In genomic region chr7:105278973-105279687, GRCh38 we compare ENCODE assay signal across 13 cellular contexts.
DNase-seq lines count a peak whose midpoint lies in the region; ATAC-seq and TF ChIP-seq lines count a peak whose summit lies in the region.
"Had no signal": no experiment of that assay in that cellular context is flagged by ENCODE, and none has a peak within 500 bp of the region (broad histone marks: within the 10 kb centered on the region; RNA-seq: fewer than 3 reads in every experiment).

No MANE protein-coding gene starts in this region.

- no peak overlapping the region for H3K4me3 Mint-ChIP-seq in endothelial cell (ENCODE audit: unreplicated experiment)
- H3K4me3 Mint-ChIP-seq: activated naive CD8-positive, alpha-beta T cell had no signal

- no peak overlapping the region for H3K4me2 ChIP-seq in hepatocyte

- WGBS in hepatocyte (ENCODE audit: low lambda C conversion rate, missing lambda C conversion rate), result 80% methylated on average over 3 of the region's 8 CpGs

- H3K4me1 Mint-ChIP-seq in endothelial cell (ENCODE audit: unreplicated experiment), result peaks cover 14% of the 10 kb centered on the region

- DNase-seq in endothelial cell (ENCODE audit: low spot score) (no peak), OCI-M1 (lab: John Stamatoyannopoulos, UW) (no peak), activated gamma-delta T cell treated with Interleukin-2 at 50 U/mL for 16 hours (no peak), hepatocyte (ENCODE audit: low spot score) (no peak), NCI-H1048 (lab: John Stamatoyannopoulos, UW) (no peak)
- DNase-seq: kidney glomerular epithelial cell; NCI-H524; stimulated activated naive CD4-positive, alpha-beta T cell treated with Interleukin-2 at 50 U/mL for 16 hours; T-helper 2 cell had no signal

- ATAC-seq in GM21423 (IDR thresholded peaks at IDR 0.05; ENCODE audit: unreplicated experiment) (peak; percentile 62), HG03159 (IDR thresholded peaks at IDR 0.05; ENCODE audit: unreplicated experiment) (peak; percentile 56)

- peak overlapping the region; percentile 49; the same call in 1 of the 2 replicates for H3K4me3 ChIP-seq in GM08714 (ENCODE audit: low read length)
- no peak overlapping the region for H3K4me3 ChIP-seq in hepatocyte

- H3K9me3 ChIP-seq in hepatocyte (ENCODE audit: low read depth), result no peaks in the 10 kb centered on the region

- H3K36me3 Mint-ChIP-seq in endothelial cell (ENCODE audit: low read depth, unreplicated experiment), result no peaks in the 10 kb centered on the region

- TF ChIP-seq CTCF in endothelial cell (IDR thresholded peaks at IDR 0.05; ENCODE audit: unreplicated experiment), result no peak
- TF ChIP-seq CTCF in hepatocyte (IDR thresholded peaks at IDR 0.05; ENCODE audit: poor library complexity), result no peak

- H3K27me3 ChIP-seq in hepatocyte, result no peaks in the 10 kb centered on the region

- H3K4me1 ChIP-seq in hepatocyte (ENCODE audit: insufficient read depth), result no peaks in the 10 kb centered on the region

- H3K27me3 Mint-ChIP-seq in endothelial cell (ENCODE audit: unreplicated experiment), result no peaks in the 10 kb centered on the region
- H3K27me3 Mint-ChIP-seq: activated naive CD8-positive, alpha-beta T cell had no signal

- H3K27ac ChIP-seq in hepatocyte, result no peak overlapping the region

- H3K36me3 ChIP-seq in hepatocyte (replicated peaks; ENCODE audit: insufficient read depth, low read depth), result no peaks in the 10 kb centered on the region

- H3K9me3 Mint-ChIP-seq in endothelial cell (ENCODE audit: unreplicated experiment), result no peaks in the 10 kb centered on the region

- H2AFZ ChIP-seq in hepatocyte, result no peak overlapping the region

- H3K79me2 ChIP-seq in hepatocyte, result peaks cover 80% of the 10 kb centered on the region

- H3K27ac Mint-ChIP-seq in endothelial cell (ENCODE audit: unreplicated experiment), result peak overlapping the region; percentile 19
- H3K27ac Mint-ChIP-seq: activated naive CD8-positive, alpha-beta T cell had no signal

- no peaks in the 10 kb centered on the region for H3K9me2 ChIP-seq in hepatocyte (replicated peaks; ENCODE audit: insufficient read depth)

- peaks cover 3% of the 10 kb centered on the region for H4K20me1 ChIP-seq in hepatocyte (ENCODE audit: insufficient read depth, poor library complexity, severe bottlenecking)
